Comparison of ENCODE assay signal across 26 cellular contexts in genomic region chr6:22958677-22959076, GRCh38.
DNase-seq lines count a peak whose midpoint lies in the region; ATAC-seq, FAIRE-seq and TF ChIP-seq lines count a peak whose summit lies in the region.
"Had no signal": no experiment of that assay in that cellular context is flagged by ENCODE, and none has a peak within 500 bp of the region (broad histone marks: within the 10 kb centered on the region; RNA-seq: fewer than 3 reads in every experiment).

No MANE protein-coding gene starts in this region.

- H3K27me3 ChIP-seq in MM.1S (replicated peaks; ENCODE audit: insufficient read depth, low read length), result no peaks in the 10 kb centered on the region
- H3K27me3 ChIP-seq: adrenal gland, brain microvascular endothelial cell, dorsolateral prefrontal cortex, neural progenitor cell, tibial nerve had no signal

- H3K27me3 Mint-ChIP-seq in CD14-positive monocyte (ENCODE audit: low read depth in 3 of 3), result no peaks in the 10 kb centered on the region

- peaks cover 33% of the 10 kb centered on the region for H3K4me1 ChIP-seq in MM.1S (ENCODE audit: low read length)
- H3K4me1 ChIP-seq: neural progenitor cell had no signal

- no peak overlapping the region for H3K27ac ChIP-seq in MM.1S (ENCODE audit: low read length)
- H3K27ac ChIP-seq: adrenal gland, brain microvascular endothelial cell, dorsolateral prefrontal cortex, neural progenitor cell, parathyroid adenoma, tibial nerve had no signal

- DNase-seq in GM12891 (ENCODE audit: insufficient read length, low spot score) (no peak), MM.1S (peak; percentile 18), GM19238 (ENCODE audit: insufficient read length, low spot score) (no peak), iPS-NIHi7 (ENCODE audit: extremely low spot score) (no peak), CD14-positive monocyte (ENCODE audit: low spot score) (no peak)
- DNase-seq in stimulated activated CD8-positive, alpha-beta memory T cell treated with anti-CD3 and anti-CD28 coated beads, Interleukin-4, amount 100 ng/mL, for 48 hours, result no peak
- DNase-seq: activated CD4-positive, alpha-beta T cell treated with anti-CD3 and anti-CD28 coated beads for 4 hours; activated gamma-delta T cell; activated T-cell treated with anti-CD3 and anti-CD28 coated beads for 4 hours; adrenal gland; brain microvascular endothelial cell; DMS153; dorsolateral prefrontal cortex; hippocampal formation; Kasumi-1; NCI-H1694; NCI-H446 treated with DMSO at 0.1 percent for 48 hours; SK-N-SH; small intestine; stimulated activated CD4-positive, alpha-beta T cell treated with anti-CD3 and anti-CD28 coated beads, Interleukin-1b, Interleukin-23, amount 100 ng/mL, for 48 hours had no signal

- H3K9me3 ChIP-seq in MM.1S (replicated peaks; ENCODE audit: insufficient read depth, low read length), result no peaks in the 10 kb centered on the region
- H3K9me3 ChIP-seq: adrenal gland, SK-N-SH, tibial nerve had no signal

- no peaks in the 10 kb centered on the region for H3K36me3 ChIP-seq in MM.1S (replicated peaks; ENCODE audit: insufficient read depth, low read length)
- H3K36me3 ChIP-seq: adrenal gland, brain microvascular endothelial cell, neural progenitor cell, tibial nerve had no signal

- TF ChIP-seq CTCF in MM.1S (IDR thresholded peaks at IDR 0.05; ENCODE audit: low read length) (no peak), CD14-positive monocyte (IDR thresholded peaks at IDR 0.05) (no peak)

- peak; percentile 55 for FAIRE-seq in GM12891 (lab: Jason Lieb, UNC)
- FAIRE-seq: endothelial cell of umbilical vein, small intestine had no signal

- no peaks in the 10 kb centered on the region for H4K20me1 ChIP-seq in MM.1S (ENCODE audit: insufficient read depth, low read length)

- no peak overlapping the region for H3K4me3 ChIP-seq in MM.1S (ENCODE audit: low read length)
- H3K4me3 ChIP-seq: adrenal gland, dorsolateral prefrontal cortex, neural progenitor cell, tibial nerve had no signal

- H3K79me2 ChIP-seq in MM.1S (ENCODE audit: low read length), result no peaks in the 10 kb centered on the region
- H3K79me2 ChIP-seq: parathyroid adenoma had no signal

- intact Hi-C loops in CD14-positive monocyte (cut with micrococcal nuclease), result no loop called here

- ATAC-seq in GM19324 (IDR thresholded peaks at IDR 0.05; ENCODE audit: low FRiP score, unreplicated experiment) (peak; percentile 37), HG02840 (IDR thresholded peaks at IDR 0.05; ENCODE audit: low FRiP score, unreplicated experiment) (peak; percentile 58)

- no peak overlapping the region for H2AFZ ChIP-seq in MM.1S (ENCODE audit: low read length)
- H2AFZ ChIP-seq: neural progenitor cell had no signal

- no peaks in the 10 kb centered on the region for H3K9me2 ChIP-seq in MM.1S (replicated peaks; ENCODE audit: insufficient read depth, low read length)
- H3K9me2 ChIP-seq: SK-N-SH had no signal

- peaks cover 14% of the 10 kb centered on the region for H3F3A ChIP-seq in MM.1S (ENCODE audit: insufficient read depth, low read length)

- no peak overlapping the region; the same call in 1 of the 2 replicates for H3K4me2 ChIP-seq in MM.1S (ENCODE audit: low read depth, low read length)
- H3K4me2 ChIP-seq: neural progenitor cell, SK-N-SH had no signal

- TF ChIP-seq POLR2A in GM12891 (IDR thresholded peaks at IDR 0.05; ENCODE audit: low read depth, low read length), result no peak

- no peaks in the 10 kb centered on the region for H3K36me3 Mint-ChIP-seq in CD14-positive monocyte

- H3K4me1 Mint-ChIP-seq in CD14-positive monocyte, result peaks cover 7% of the 10 kb centered on the region
- H3K4me1 Mint-ChIP-seq: neural progenitor cell had no signal

- peaks cover 0 to 8% (median 2%) of the 10 kb centered on the region in 7 donors for H3K9me3 Mint-ChIP-seq in CD14-positive monocyte

- no peak overlapping the region for H3K4me3 Mint-ChIP-seq in CD14-positive monocyte
- H3K4me3 Mint-ChIP-seq: neural progenitor cell had no signal

- H3K9ac ChIP-seq in MM.1S (ENCODE audit: low read length), result no peak overlapping the region
- H3K9ac ChIP-seq: neural progenitor cell, parathyroid adenoma, SK-N-SH had no signal

- no peak overlapping the region for H3K27ac Mint-ChIP-seq in CD14-positive monocyte
- H3K27ac Mint-ChIP-seq: neural progenitor cell had no signal

TF ChIP-seq in GM12891, 5 proteins besides CTCF, POLR2A, EP300 and RAD21:
- TF ChIP-seq POU2F2 (IDR thresholded peaks at IDR 0.05; ENCODE audit: low read depth, low read length), result no peak
- no peak for TF ChIP-seq SPI1 (IDR thresholded peaks at IDR 0.05; ENCODE audit: low read depth, low read length)
- TF ChIP-seq POLR2AphosphoS5 (IDR thresholded peaks at IDR 0.05; ENCODE audit: low read depth, low read length), result no peak
- TF ChIP-seq PAX5 (IDR thresholded peaks at IDR 0.05; ENCODE audit: insufficient read depth, low read length, severe bottlenecking), result no peak
- no peak for TF ChIP-seq TAF1 (IDR thresholded peaks at IDR 0.05; ENCODE audit: low read depth, low read length)
